1 cellular context compared by ENCODE assay signal in the genomic region with DNA sequence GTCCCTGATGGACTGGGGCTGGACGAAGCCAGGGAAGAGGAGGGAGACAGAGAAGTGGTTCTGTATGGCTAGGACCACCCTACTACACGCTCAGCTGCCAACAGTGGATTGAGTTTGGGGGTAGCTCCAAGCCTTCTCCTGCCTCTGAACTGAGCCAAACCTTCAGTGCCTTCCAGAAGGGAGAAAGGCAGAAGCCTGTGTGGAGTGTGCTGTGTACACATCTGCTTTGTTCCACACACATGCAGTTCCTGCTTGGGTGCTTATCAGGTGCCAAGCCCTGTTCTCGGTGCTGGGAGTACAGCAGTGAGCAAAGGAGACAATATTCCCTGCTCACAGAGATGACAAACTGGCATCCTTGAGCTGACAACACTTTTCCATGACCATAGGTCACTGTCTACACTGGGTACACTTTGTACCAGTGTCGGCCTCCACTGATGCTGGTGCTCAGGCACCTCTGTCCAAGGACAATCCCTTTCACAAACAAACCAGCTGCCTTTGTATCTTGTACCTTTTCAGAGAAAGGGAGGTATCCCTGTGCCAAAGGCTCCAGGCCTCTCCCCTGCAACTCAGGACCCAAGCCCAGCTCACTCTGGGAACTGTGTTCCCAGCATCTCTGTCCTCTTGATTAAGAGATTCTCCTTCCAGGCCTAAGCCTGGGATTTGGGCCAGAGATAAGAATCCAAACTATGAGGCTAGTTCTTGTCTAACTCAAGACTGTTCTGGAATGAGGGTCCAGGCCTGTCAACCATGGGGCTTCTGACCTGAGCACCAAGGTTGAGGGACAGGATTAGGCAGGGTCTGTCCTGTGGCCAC.
TF ChIP-seq lines count a peak whose summit lies in the region.

No MANE protein-coding gene starts in this region.

TF ChIP-seq in HepG2, 621 proteins besides CTCF, POLR2A, EP300 and RAD21 (continued from another document and continues in another):
- 0 out of 2 replicates have a peak, but pooled peaks have one; percentile 4 for TF ChIP-seq ZNF768 (CRISPR knock-in tag; IDR thresholded peaks at IDR 0.05)
- TF ChIP-seq ZBTB42 (CRISPR knock-in tag; IDR thresholded peaks at IDR 0.05): peak; percentile 18; the same call in 1 of the 2 replicates
- TF ChIP-seq, protein P1, sequence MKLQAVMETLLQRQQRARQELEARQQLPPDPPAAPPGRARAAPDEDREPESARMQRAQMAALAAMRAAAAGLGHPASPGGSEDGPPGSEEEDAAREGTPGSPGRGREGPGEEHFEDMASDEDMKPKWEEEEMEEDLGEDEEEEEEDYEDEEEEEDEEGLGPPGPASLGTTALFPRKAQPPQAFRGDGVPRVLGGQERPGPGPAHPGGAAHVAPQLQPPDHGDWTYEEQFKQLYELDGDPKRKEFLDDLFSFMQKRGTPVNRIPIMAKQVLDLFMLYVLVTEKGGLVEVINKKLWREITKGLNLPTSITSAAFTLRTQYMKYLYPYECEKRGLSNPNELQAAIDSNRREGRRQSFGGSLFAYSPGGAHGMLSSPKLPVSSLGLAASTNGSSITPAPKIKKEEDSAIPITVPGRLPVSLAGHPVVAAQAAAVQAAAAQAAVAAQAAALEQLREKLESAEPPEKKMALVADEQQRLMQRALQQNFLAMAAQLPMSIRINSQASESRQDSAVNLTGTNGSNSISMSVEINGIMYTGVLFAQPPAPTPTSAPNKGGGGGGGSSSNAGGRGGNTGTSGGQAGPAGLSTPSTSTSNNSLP (IDR thresholded peaks at IDR 0.05; ENCODE audit: low read depth, low read length): no peak; the same call in 1 of the 2 replicates
- no peak for TF ChIP-seq ZNF180 (CRISPR knock-in tag; IDR thresholded peaks at IDR 0.05; ENCODE audit: borderline replicate concordance, low read depth)
- 0 out of 2 replicates have a peak, but pooled peaks have one; percentile 82 for TF ChIP-seq BRCA1 (CRISPR knock-in tag; IDR thresholded peaks at IDR 0.05)
- TF ChIP-seq ZNF337 (CRISPR knock-in tag; IDR thresholded peaks at IDR 0.05; ENCODE audit: borderline replicate concordance, low read depth): 0 out of 2 replicates have a peak, but pooled peaks have one; percentile 19
- peak; percentile 95 for TF ChIP-seq SAP130 (CRISPR knock-in tag; IDR thresholded peaks at IDR 0.05; ENCODE audit: low read depth)
- peak; percentile 24; the same call in 1 of the 2 replicates for TF ChIP-seq ZNF275 (CRISPR knock-in tag; IDR thresholded peaks at IDR 0.05; ENCODE audit: borderline replicate concordance)
- no peak for TF ChIP-seq ZFP36L2 (CRISPR knock-in tag; IDR thresholded peaks at IDR 0.05)
- no peak for TF ChIP-seq ADNP (CRISPR knock-in tag; IDR thresholded peaks at IDR 0.05)
- TF ChIP-seq JUNB (CRISPR knock-in tag; IDR thresholded peaks at IDR 0.05; ENCODE audit: borderline replicate concordance): no peak
- no peak for TF ChIP-seq ZNF850 (CRISPR knock-in tag; conservative IDR thresholded peaks at IDR 0.05)
- peak; percentile 64; the same call in 1 of the 2 replicates for TF ChIP-seq FOXA1 (IDR thresholded peaks at IDR 0.05)
- TF ChIP-seq FOXA1 (CRISPR knock-in tag; IDR thresholded peaks at IDR 0.05): peak; percentile 92
- peak; percentile 95 for TF ChIP-seq SKI (IDR thresholded peaks at IDR 0.05; ENCODE audit: partially characterized antibody)
- TF ChIP-seq ERF (CRISPR knock-in tag; IDR thresholded peaks at IDR 0.05): peak; percentile 96
- TF ChIP-seq ZBTB10 (CRISPR knock-in tag; IDR thresholded peaks at IDR 0.05; ENCODE audit: borderline replicate concordance): peak; percentile 68; the same call in 1 of the 2 replicates
- TF ChIP-seq ZUFSP (CRISPR knock-in tag; IDR thresholded peaks at IDR 0.05; ENCODE audit: borderline replicate concordance): no peak
- peak; percentile 87; the same call in 1 of the 2 replicates for TF ChIP-seq DMAP1 (CRISPR knock-in tag; IDR thresholded peaks at IDR 0.05)
- TF ChIP-seq HCFC1 (IDR thresholded peaks at IDR 0.05; ENCODE audit: low read depth, low read length): no peak
- TF ChIP-seq SP4 (CRISPR knock-in tag; IDR thresholded peaks at IDR 0.05): peak; percentile 81
- TF ChIP-seq MEF2D (CRISPR knock-in tag; IDR thresholded peaks at IDR 0.05): peak; percentile 94; the same call in 1 of the 2 replicates
- peak; percentile 100 for TF ChIP-seq GATAD2A (CRISPR knock-in tag; IDR thresholded peaks at IDR 0.05)
- TF ChIP-seq, protein P2, sequence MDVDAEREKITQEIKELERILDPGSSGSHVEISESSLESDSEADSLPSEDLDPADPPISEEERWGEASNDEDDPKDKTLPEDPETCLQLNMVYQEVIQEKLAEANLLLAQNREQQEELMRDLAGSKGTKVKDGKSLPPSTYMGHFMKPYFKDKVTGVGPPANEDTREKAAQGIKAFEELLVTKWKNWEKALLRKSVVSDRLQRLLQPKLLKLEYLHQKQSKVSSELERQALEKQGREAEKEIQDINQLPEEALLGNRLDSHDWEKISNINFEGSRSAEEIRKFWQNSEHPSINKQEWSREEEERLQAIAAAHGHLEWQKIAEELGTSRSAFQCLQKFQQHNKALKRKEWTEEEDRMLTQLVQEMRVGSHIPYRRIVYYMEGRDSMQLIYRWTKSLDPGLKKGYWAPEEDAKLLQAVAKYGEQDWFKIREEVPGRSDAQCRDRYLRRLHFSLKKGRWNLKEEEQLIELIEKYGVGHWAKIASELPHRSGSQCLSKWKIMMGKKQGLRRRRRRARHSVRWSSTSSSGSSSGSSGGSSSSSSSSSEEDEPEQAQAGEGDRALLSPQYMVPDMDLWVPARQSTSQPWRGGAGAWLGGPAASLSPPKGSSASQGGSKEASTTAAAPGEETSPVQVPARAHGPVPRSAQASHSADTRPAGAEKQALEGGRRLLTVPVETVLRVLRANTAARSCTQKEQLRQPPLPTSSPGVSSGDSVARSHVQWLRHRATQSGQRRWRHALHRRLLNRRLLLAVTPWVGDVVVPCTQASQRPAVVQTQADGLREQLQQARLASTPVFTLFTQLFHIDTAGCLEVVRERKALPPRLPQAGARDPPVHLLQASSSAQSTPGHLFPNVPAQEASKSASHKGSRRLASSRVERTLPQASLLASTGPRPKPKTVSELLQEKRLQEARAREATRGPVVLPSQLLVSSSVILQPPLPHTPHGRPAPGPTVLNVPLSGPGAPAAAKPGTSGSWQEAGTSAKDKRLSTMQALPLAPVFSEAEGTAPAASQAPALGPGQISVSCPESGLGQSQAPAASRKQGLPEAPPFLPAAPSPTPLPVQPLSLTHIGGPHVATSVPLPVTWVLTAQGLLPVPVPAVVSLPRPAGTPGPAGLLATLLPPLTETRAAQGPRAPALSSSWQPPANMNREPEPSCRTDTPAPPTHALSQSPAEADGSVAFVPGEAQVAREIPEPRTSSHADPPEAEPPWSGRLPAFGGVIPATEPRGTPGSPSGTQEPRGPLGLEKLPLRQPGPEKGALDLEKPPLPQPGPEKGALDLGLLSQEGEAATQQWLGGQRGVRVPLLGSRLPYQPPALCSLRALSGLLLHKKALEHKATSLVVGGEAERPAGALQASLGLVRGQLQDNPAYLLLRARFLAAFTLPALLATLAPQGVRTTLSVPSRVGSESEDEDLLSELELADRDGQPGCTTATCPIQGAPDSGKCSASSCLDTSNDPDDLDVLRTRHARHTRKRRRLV (CRISPR knock-in tag; IDR thresholded peaks at IDR 0.05): no peak
- TF ChIP-seq, protein P3, sequence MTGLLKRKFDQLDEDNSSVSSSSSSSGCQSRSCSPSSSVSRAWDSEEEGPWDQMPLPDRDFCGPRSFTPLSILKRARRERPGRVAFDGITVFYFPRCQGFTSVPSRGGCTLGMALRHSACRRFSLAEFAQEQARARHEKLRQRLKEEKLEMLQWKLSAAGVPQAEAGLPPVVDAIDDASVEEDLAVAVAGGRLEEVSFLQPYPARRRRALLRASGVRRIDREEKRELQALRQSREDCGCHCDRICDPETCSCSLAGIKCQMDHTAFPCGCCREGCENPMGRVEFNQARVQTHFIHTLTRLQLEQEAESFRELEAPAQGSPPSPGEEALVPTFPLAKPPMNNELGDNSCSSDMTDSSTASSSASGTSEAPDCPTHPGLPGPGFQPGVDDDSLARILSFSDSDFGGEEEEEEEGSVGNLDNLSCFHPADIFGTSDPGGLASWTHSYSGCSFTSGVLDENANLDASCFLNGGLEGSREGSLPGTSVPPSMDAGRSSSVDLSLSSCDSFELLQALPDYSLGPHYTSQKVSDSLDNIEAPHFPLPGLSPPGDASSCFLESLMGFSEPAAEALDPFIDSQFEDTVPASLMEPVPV (CRISPR knock-in tag; IDR thresholded peaks at IDR 0.05): peak; percentile 77; the same call in 1 of the 2 replicates
- TF ChIP-seq, protein P4, sequence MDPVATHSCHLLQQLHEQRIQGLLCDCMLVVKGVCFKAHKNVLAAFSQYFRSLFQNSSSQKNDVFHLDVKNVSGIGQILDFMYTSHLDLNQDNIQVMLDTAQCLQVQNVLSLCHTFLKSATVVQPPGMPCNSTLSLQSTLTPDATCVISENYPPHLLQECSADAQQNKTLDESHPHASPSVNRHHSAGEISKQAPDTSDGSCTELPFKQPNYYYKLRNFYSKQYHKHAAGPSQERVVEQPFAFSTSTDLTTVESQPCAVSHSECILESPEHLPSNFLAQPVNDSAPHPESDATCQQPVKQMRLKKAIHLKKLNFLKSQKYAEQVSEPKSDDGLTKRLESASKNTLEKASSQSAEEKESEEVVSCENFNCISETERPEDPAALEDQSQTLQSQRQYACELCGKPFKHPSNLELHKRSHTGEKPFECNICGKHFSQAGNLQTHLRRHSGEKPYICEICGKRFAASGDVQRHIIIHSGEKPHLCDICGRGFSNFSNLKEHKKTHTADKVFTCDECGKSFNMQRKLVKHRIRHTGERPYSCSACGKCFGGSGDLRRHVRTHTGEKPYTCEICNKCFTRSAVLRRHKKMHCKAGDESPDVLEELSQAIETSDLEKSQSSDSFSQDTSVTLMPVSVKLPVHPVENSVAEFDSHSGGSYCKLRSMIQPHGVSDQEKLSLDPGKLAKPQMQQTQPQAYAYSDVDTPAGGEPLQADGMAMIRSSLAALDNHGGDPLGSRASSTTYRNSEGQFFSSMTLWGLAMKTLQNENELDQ (CRISPR knock-in tag; IDR thresholded peaks at IDR 0.05; ENCODE audit: borderline replicate concordance): peak; percentile 35; the same call in 1 of the 2 replicates
- peak; percentile 98 for TF ChIP-seq TARDBP (CRISPR knock-in tag; IDR thresholded peaks at IDR 0.05)
- TF ChIP-seq, protein P5, sequence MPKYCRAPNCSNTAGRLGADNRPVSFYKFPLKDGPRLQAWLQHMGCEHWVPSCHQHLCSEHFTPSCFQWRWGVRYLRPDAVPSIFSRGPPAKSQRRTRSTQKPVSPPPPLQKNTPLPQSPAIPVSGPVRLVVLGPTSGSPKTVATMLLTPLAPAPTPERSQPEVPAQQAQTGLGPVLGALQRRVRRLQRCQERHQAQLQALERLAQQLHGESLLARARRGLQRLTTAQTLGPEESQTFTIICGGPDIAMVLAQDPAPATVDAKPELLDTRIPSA (CRISPR knock-in tag; IDR thresholded peaks at IDR 0.05; ENCODE audit: borderline replicate concordance): no peak
- TF ChIP-seq, protein P6, sequence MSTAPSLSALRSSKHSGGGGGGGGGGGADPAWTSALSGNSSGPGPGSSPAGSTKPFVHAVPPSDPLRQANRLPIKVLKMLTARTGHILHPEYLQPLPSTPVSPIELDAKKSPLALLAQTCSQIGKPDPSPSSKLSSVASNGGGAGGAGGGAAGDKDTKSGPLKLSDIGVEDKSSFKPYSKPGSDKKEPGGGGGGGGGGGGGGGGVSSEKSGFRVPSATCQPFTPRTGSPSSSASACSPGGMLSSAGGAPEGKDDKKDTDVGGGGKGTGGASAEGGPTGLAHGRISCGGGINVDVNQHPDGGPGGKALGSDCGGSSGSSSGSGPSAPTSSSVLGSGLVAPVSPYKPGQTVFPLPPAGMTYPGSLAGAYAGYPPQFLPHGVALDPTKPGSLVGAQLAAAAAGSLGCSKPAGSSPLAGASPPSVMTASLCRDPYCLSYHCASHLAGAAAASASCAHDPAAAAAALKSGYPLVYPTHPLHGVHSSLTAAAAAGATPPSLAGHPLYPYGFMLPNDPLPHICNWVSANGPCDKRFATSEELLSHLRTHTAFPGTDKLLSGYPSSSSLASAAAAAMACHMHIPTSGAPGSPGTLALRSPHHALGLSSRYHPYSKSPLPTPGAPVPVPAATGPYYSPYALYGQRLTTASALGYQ (CRISPR knock-in tag; IDR thresholded peaks at IDR 0.05): peak; percentile 96
